ENCODE assay signal across 19 cellular contexts in genomic region chr10:98296514-98296913, GRCh38. TPM values are rescaled to one million over a fixed set of nuclear protein-coding genes. Genes with fewer than 3 reads are reported as not detected.
A peak's percentile ranks its signal among the peaks of the same experiment; 100 is the strongest.
DNase-seq lines count a peak whose midpoint lies in the region; ATAC-seq, FAIRE-seq and TF ChIP-seq lines count a peak whose summit lies in the region.
"Had no signal": no experiment of that assay in that cellular context is flagged by ENCODE, and none has a peak within 500 bp of the region (broad histone marks: within the 10 kb centered on the region; RNA-seq: fewer than 3 reads in every experiment).

No MANE protein-coding gene starts in this region.

- H3K27me3 Mint-ChIP-seq in Caco-2 (ENCODE audit: insufficient read depth, unreplicated experiment), result peaks cover 18% of the 10 kb centered on the region

- H3K27me3 ChIP-seq in breast epithelium, result no peaks in the 10 kb centered on the region
- H3K27me3 ChIP-seq in keratinocyte (ENCODE audit: control insufficient read depth, extremely low read depth, insufficient read depth, low read length), result no peaks in the 10 kb centered on the region
- no peaks in the 10 kb centered on the region; the same call in 1 of the 2 replicates for H3K27me3 ChIP-seq in Caco-2 (replicated peaks; ENCODE audit: control insufficient read depth, insufficient read depth, low read length)
- H3K27me3 ChIP-seq: hepatocyte, left lung, uterus had no signal

- no peak overlapping the region for H3K4me3 ChIP-seq in AG10803 (ENCODE audit: low read length)
- no peak overlapping the region for H3K4me3 ChIP-seq in breast epithelium
- H3K4me3 ChIP-seq in keratinocyte (ENCODE audit: control insufficient read depth in 2 of 3, extremely low read depth in 1 of 3, insufficient read depth in 2 of 3, low read depth in 1 of 3, low read length in 3 of 3), result peak overlapping the region in 2 of 3 experiments; percentile 5 to 30
- no peak overlapping the region for H3K4me3 ChIP-seq in Caco-2 (ENCODE audit: low read depth, low read length)
- H3K4me3 ChIP-seq: hepatocyte, left lung, spleen, uterus had no signal

- POLR2A ChIA-PET in Caco-2 (lab: Charles Lee), result no interaction called here

- H3K4me1 ChIP-seq in breast epithelium (peaks cover 0 to 5% of the 10 kb centered on the region in 2 donors), keratinocyte (ENCODE audit: control insufficient read depth, extremely low read depth, insufficient read depth, low read length) (peaks cover 30% of the 10 kb centered on the region), Caco-2 (no peaks in the 10 kb centered on the region)
- H3K4me1 ChIP-seq: left lung, uterus had no signal

- H3K4me1 Mint-ChIP-seq in Caco-2 (ENCODE audit: low read depth, unreplicated experiment), result no peaks in the 10 kb centered on the region

- H4K20me1 ChIP-seq in keratinocyte (ENCODE audit: control insufficient read depth, extremely low read depth, insufficient read depth, low read length), result no peaks in the 10 kb centered on the region

- peak overlapping the region; percentile 61 for H3K4me2 ChIP-seq in keratinocyte (ENCODE audit: control insufficient read depth, extremely low read depth, insufficient read depth, low read depth, low read length)
- H3K4me2 ChIP-seq: hepatocyte had no signal

- peaks cover 2% of the 10 kb centered on the region for H3K9me1 ChIP-seq in keratinocyte (ENCODE audit: control insufficient read depth, extremely low read depth, insufficient read depth, low read length)

- no peaks in the 10 kb centered on the region for H3K79me2 ChIP-seq in keratinocyte (ENCODE audit: control insufficient read depth, insufficient read depth, low read length)
- H3K79me2 ChIP-seq: hepatocyte had no signal

- DNase-seq in AG10803 (ENCODE audit: low read depth) (no peak), HPDE6-E6E7 (ENCODE audit: extremely low spot score) (peak; percentile 69), breast epithelium (ENCODE audit: low spot score in 2 of 2) (no peak), keratinocyte (ENCODE audit: low read depth, low spot score) (no peak), urothelium cell line (ENCODE audit: low spot score) (no peak), Caco-2 (no peak)
- DNase-seq in effector CD8-positive, alpha-beta T cell (lab: John Stamatoyannopoulos, UW), result no peak
- DNase-seq: anterior cingulate cortex; COR-L47; left lung; NCI-H2081 treated with DMSO at 0.1 percent for 48 hours; spleen; stimulated activated naive CD8-positive, alpha-beta T cell treated with anti-CD3 and anti-CD28 coated beads, Interleukin-15, Interleukin-2, amounts not matched to agents 100 U/mL and 50 U/mL, for 24 hours; T-helper 17 cell; uterus had no signal

- intact Hi-C loops in breast epithelium (cut with DNase I; ENCODE audit: low total_unique reads) (no loop called here), Caco-2 (cut with micrococcal nuclease; ENCODE audit: unreplicated experiment) (no loop called here)

- no TSS peak for BruUV-seq in Caco-2 (replicated peaks; lab: Mats Ljungman, UMichigan)

- H3K36me3 ChIP-seq in breast epithelium (no peaks in the 10 kb centered on the region), keratinocyte (ENCODE audit: control insufficient read depth in 2 of 2, extremely low read depth in 1 of 2, insufficient read depth in 2 of 2, low read length in 2 of 2) (no peaks in the 10 kb centered on the region), Caco-2 (ENCODE audit: control insufficient read depth, insufficient read depth, low read length) (no peaks in the 10 kb centered on the region)
- H3K36me3 ChIP-seq: left lung, spleen, uterus had no signal

- no peak overlapping the region for H2AFZ ChIP-seq in keratinocyte (ENCODE audit: control insufficient read depth, low read length)
- H2AFZ ChIP-seq: hepatocyte had no signal

- no peak overlapping the region for H3K27ac Mint-ChIP-seq in Caco-2 (ENCODE audit: unreplicated experiment)
- H3K27ac Mint-ChIP-seq: T-helper 17 cell had no signal

- H3K27ac ChIP-seq in breast epithelium, result peak overlapping the region; percentile 58 to 83
- no peak overlapping the region for H3K27ac ChIP-seq in keratinocyte (ENCODE audit: control insufficient read depth, insufficient read depth, low read length)
- H3K27ac ChIP-seq: hepatocyte, left lung, spleen, uterus had no signal

- no peak for TF ChIP-seq POLR2A in breast epithelium (IDR thresholded peaks at IDR 0.05)

- FAIRE-seq in keratinocyte (lab: Jason Lieb, UNC), result peak; percentile 94
- no peak for FAIRE-seq in urothelium cell line (lab: Jason Lieb, UNC)

- no peak for ATAC-seq in GM21737 (IDR thresholded peaks at IDR 0.05; ENCODE audit: unreplicated experiment)
- ATAC-seq: activated CD4-positive, CD25-positive, alpha-beta regulatory T cell treated with anti-CD3 and anti-CD28 coated beads, Interleukin-2, amount 50 U/mL, for 24 hours; left lung; Right ventricle myocardium inferior; stimulated activated naive CD8-positive, alpha-beta T cell treated with anti-CD3 and anti-CD28 coated beads, Interleukin-15, Interleukin-2, amounts not matched to agents 100 U/mL and 50 U/mL, for 24 hours; T-helper 17 cell had no signal

- CTCF ChIA-PET in Caco-2 (lab: Charles Lee), result interaction anchor here (1.4 kb wide), 1 partner anchor 13 kb away, joined by 4 read pairs; no protein-coding TSS in a partner anchor

- no peaks in the 10 kb centered on the region for H3K9me3 Mint-ChIP-seq in Caco-2 (ENCODE audit: unreplicated experiment)

- no peak overlapping the region for H3K4me3 Mint-ChIP-seq in Caco-2 (ENCODE audit: unreplicated experiment)
- H3K4me3 Mint-ChIP-seq: T-helper 17 cell had no signal

- H3K36me3 Mint-ChIP-seq in Caco-2 (ENCODE audit: insufficient read depth, unreplicated experiment), result no peaks in the 10 kb centered on the region

- dilution Hi-C loops in keratinocyte (cut with MboI; ENCODE audit: extremely low pct_ligation_motif_present, low sequenced_read_pairs), result no loop called here

- H3K9me3 ChIP-seq in breast epithelium, result no peaks in the 10 kb centered on the region
- H3K9me3 ChIP-seq in keratinocyte (ENCODE audit: control insufficient read depth, low read depth, low read length), result no peaks in the 10 kb centered on the region
- no peaks in the 10 kb centered on the region for H3K9me3 ChIP-seq in Caco-2
- H3K9me3 ChIP-seq: left lung, spleen, uterus had no signal

- TF ChIP-seq CTCF in AG10803 (conservative IDR thresholded peaks at IDR 0.05; ENCODE audit: low read length) (peak; percentile 15; the same call in 1 of the 2 replicates), breast epithelium (IDR thresholded peaks at IDR 0.05) (no peak), keratinocyte (optimal IDR thresholded peaks at IDR 0.05 in 1 of 3, IDR thresholded peaks at IDR 0.05 in 1 of 3, conservative IDR thresholded peaks at IDR 0.05 in 1 of 3; ENCODE audit: extremely low read depth in 1 of 3, insufficient read depth in 2 of 3, low read length in 3 of 3) (peak in 2 of 3 experiments; percentile 19 to 37), Caco-2 (IDR thresholded peaks at IDR 0.05; ENCODE audit: insufficient read depth in 1 of 2, low read depth in 1 of 2, low read length in 1 of 2, severe bottlenecking in 1 of 2, unreplicated experiment in 1 of 2) (no peak)

- no peak overlapping the region for H3K9ac ChIP-seq in keratinocyte (ENCODE audit: control insufficient read depth, extremely low read depth, insufficient read depth, low read length)

RNA-seq across cellular contexts. Expression of gene LOXL4, which starts 28.5 kb away (rescaled TPM):
- total RNA-seq in breast epithelium (10 to 100 TPM in 1 of 3 donors, 1 to 10 TPM in 2; 6.9 to 26.1 (median 6.9) TPM), Caco-2 (2022) (2.1 and 3.7 TPM in 2 replicates)
- polyA plus RNA-seq in keratinocyte, result 0.01 to 0.03 TPM (median 0.01 TPM) in 3 replicates
- not detected for polyA plus RNA-seq in keratinocyte (2011; ENCODE audit: low read depth)
- 0.01 TPM in 1 of 2 replicates, not detected in the other for polyA plus RNA-seq in keratinocyte (2011; cell fraction: cytosol; rRNA removed)
- polyA plus RNA-seq in keratinocyte (2011; cell fraction: nucleus; rRNA removed), result 0.03 TPM in 1 of 2 replicates, not detected in the other
- 0.11 TPM in 1 of 2 replicates, not detected in the other for polyA plus RNA-seq in keratinocyte (2012; ENCODE audit: low replicate concordance)
- polyA minus RNA-seq in keratinocyte, result 0.16 TPM in 1 of 3 replicates, not detected in the others
- not detected for polyA minus RNA-seq in keratinocyte (2011; cell fraction: cytosol; rRNA and poly(A)+ RNA removed)
- polyA minus RNA-seq in keratinocyte (2011; cell fraction: nucleus; rRNA and poly(A)+ RNA removed), result not detected in 2 replicates
- total RNA-seq: T-helper 17 cell had no signal

Comparison
In these comparisons a context has a peak if more than half of its experiments do, and no peak if none do; other contexts are left out.
1. H3K4me3 ChIP-seq: peak in keratinocyte (2 of 3); none in AG10803 (single experiment), breast epithelium (0 of 3) and Caco-2 (single experiment).
2. CTCF ChIP-seq: peak in AG10803 (single experiment) and keratinocyte (2 of 3); none in breast epithelium (0 of 3) and Caco-2 (0 of 2).